In the genomic region with DNA sequence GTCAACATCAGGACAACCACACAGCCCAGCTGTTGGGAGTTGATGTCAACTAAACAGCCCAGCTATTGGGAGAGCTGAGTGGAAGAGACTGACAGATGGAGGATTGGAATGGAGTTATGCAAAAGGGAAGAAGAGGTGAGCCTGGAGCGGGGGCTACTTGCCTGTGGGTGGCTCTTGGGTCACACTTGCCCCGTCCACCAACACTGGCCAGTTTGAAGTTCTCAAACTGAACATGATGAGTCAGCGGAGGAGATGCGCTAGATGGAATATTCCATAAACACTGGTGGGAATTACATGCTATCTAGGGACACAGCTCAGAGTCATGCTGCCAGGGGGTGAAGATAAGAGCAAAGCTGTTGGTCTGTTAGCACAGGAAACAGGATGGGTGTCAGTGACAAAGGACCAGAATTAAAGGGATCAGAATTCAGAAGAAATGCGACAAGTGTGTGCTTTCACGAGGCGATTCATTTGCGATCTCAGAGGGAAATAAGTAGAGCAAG, we compare ENCODE assay signal across 1 cellular context.
TF ChIP-seq lines count a peak whose summit lies in the region.

No MANE protein-coding gene starts in this region.

TF ChIP-seq in K562, 482 proteins besides CTCF, POLR2A, EP300 and RAD21 (continued from another document and continues in another):
- TF ChIP-seq NONO (IDR thresholded peaks at IDR 0.05; ENCODE audit: low read depth in 2 of 2, low read length in 1 of 2), result 0 out of 4 replicates have a peak, but pooled peaks of 1 of the 2 experiments have one; percentile 63
- no peak for TF ChIP-seq LARP7 (IDR thresholded peaks at IDR 0.05)
- TF ChIP-seq, protein P1, sequence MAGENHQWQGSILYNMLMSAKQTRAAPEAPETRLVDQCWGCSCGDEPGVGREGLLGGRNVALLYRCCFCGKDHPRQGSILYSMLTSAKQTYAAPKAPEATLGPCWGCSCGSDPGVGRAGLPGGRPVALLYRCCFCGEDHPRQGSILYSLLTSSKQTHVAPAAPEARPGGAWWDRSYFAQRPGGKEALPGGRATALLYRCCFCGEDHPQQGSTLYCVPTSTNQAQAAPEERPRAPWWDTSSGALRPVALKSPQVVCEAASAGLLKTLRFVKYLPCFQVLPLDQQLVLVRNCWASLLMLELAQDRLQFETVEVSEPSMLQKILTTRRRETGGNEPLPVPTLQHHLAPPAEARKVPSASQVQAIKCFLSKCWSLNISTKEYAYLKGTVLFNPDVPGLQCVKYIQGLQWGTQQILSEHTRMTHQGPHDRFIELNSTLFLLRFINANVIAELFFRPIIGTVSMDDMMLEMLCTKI (IDR thresholded peaks at IDR 0.05; ENCODE audit: partially characterized antibody), result no peak
- TF ChIP-seq SPI1 (IDR thresholded peaks at IDR 0.05; ENCODE audit: borderline replicate concordance, low read depth, low read length), result no peak
- no peak for TF ChIP-seq TEAD2 (tag; IDR thresholded peaks at IDR 0.05)
- TF ChIP-seq MYNN (IDR thresholded peaks at IDR 0.05), result peak; percentile 71; the same call in 1 of the 2 replicates
- TF ChIP-seq MYNN (CRISPR knock-in tag; IDR thresholded peaks at IDR 0.05), result no peak
- TF ChIP-seq, protein P2, sequence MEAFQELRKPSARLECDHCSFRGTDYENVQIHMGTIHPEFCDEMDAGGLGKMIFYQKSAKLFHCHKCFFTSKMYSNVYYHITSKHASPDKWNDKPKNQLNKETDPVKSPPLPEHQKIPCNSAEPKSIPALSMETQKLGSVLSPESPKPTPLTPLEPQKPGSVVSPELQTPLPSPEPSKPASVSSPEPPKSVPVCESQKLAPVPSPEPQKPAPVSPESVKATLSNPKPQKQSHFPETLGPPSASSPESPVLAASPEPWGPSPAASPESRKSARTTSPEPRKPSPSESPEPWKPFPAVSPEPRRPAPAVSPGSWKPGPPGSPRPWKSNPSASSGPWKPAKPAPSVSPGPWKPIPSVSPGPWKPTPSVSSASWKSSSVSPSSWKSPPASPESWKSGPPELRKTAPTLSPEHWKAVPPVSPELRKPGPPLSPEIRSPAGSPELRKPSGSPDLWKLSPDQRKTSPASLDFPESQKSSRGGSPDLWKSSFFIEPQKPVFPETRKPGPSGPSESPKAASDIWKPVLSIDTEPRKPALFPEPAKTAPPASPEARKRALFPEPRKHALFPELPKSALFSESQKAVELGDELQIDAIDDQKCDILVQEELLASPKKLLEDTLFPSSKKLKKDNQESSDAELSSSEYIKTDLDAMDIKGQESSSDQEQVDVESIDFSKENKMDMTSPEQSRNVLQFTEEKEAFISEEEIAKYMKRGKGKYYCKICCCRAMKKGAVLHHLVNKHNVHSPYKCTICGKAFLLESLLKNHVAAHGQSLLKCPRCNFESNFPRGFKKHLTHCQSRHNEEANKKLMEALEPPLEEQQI (IDR thresholded peaks at IDR 0.05), result peak; percentile 82
- no peak for TF ChIP-seq ZNF224 (CRISPR knock-in tag; IDR thresholded peaks at IDR 0.05)
- TF ChIP-seq, protein P3, sequence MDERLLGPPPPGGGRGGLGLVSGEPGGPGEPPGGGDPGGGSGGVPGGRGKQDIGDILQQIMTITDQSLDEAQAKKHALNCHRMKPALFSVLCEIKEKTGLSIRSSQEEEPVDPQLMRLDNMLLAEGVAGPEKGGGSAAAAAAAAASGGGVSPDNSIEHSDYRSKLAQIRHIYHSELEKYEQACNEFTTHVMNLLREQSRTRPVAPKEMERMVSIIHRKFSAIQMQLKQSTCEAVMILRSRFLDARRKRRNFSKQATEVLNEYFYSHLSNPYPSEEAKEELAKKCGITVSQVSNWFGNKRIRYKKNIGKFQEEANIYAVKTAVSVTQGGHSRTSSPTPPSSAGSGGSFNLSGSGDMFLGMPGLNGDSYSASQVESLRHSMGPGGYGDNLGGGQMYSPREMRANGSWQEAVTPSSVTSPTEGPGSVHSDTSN (CRISPR knock-in tag; IDR thresholded peaks at IDR 0.05; ENCODE audit: low read depth), result no peak
- TF ChIP-seq, protein P3 (tag; conservative IDR thresholded peaks at IDR 0.05; ENCODE audit: low read depth), result peak; percentile 54; the same call in 1 of the 2 replicates
- TF ChIP-seq JUN (IDR thresholded peaks at IDR 0.05; ENCODE audit: borderline replicate concordance, low read depth, low read length), result peak; percentile 81
- no peak for TF ChIP-seq JUN (CRISPR knock-in tag; IDR thresholded peaks at IDR 0.05; ENCODE audit: borderline replicate concordance)
- no peak for TF ChIP-seq KAT2B (IDR thresholded peaks at IDR 0.05; ENCODE audit: low read depth, low read length)
- TF ChIP-seq, protein P4, sequence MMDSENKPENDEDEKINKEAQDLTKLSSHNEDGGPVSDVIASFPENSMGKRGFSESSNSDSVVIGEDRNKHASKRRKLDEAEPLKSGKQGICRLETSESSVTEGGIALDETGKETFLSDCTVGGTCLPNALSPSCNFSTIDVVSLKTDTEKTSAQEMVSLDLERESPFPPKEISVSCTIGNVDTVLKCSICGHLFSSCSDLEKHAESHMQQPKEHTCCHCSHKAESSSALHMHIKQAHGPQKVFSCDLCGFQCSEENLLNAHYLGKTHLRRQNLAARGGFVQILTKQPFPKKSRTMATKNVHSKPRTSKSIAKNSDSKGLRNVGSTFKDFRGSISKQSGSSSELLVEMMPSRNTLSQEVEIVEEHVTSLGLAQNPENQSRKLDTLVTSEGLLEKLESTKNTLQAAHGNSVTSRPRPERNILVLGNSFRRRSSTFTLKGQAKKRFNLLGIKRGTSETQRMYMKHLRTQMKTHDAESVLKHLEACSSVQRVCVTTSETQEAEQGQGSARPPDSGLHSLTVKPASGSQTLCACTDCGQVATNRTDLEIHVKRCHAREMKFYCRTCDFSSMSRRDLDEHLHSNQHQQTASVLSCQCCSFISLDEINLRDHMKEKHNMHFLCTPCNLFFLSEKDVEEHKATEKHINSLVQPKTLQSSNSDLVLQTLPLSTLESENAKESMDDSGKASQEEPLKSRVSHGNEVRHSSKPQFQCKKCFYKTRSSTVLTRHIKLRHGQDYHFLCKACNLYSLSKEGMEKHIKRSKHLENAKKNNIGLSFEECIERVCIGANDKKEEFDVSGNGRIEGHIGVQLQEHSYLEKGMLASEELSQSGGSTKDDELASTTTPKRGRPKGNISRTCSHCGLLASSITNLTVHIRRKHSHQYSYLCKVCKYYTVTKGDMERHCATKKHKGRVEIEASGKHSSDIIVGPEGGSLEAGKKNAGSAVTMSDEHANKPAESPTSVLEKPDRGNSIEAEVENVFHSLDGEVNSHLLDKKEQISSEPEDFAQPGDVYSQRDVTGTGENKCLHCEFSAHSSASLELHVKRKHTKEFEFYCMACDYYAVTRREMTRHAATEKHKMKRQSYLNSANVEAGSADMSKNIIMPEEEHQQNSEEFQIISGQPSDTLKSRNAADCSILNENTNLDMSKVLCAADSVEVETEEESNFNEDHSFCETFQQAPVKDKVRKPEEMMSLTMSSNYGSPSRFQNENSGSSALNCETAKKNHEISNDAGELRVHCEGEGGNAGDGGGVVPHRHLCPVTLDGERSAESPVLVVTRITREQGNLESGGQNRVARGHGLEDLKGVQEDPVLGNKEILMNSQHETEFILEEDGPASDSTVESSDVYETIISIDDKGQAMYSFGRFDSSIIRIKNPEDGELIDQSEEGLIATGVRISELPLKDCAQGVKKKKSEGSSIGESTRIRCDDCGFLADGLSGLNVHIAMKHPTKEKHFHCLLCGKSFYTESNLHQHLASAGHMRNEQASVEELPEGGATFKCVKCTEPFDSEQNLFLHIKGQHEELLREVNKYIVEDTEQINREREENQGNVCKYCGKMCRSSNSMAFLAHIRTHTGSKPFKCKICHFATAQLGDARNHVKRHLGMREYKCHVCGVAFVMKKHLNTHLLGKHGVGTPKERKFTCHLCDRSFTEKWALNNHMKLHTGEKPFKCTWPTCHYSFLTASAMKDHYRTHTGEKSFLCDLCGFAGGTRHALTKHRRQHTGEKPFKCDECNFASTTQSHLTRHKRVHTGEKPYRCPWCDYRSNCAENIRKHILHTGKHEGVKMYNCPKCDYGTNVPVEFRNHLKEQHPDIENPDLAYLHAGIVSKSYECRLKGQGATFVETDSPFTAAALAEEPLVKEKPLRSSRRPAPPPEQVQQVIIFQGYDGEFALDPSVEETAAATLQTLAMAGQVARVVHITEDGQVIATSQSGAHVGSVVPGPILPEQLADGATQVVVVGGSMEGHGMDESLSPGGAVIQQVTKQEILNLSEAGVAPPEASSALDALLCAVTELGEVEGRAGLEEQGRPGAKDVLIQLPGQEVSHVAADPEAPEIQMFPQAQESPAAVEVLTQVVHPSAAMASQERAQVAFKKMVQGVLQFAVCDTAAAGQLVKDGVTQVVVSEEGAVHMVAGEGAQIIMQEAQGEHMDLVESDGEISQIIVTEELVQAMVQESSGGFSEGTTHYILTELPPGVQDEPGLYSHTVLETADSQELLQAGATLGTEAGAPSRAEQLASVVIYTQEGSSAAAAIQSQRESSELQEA (IDR thresholded peaks at IDR 0.05; ENCODE audit: low read depth), result no peak
- TF ChIP-seq PTBP1 (IDR thresholded peaks at IDR 0.05; ENCODE audit: low read depth, low read length), result no peak
- TF ChIP-seq BHLHE40 (IDR thresholded peaks at IDR 0.05; ENCODE audit: low read length), result peak; percentile 73
- TF ChIP-seq TRIM24 (IDR thresholded peaks at IDR 0.05), result peak; percentile 91 to 94
- peak; percentile 58 for TF ChIP-seq DACH1 (IDR thresholded peaks at IDR 0.05; ENCODE audit: partially characterized antibody)
- TF ChIP-seq BRD9 (IDR thresholded peaks at IDR 0.05; ENCODE audit: low read depth, partially characterized antibody), result peak; percentile 90
- peak; percentile 75 for TF ChIP-seq ZEB2 (IDR thresholded peaks at IDR 0.05)
- TF ChIP-seq ZNF583 (CRISPR knock-in tag; IDR thresholded peaks at IDR 0.05), result 0 out of 2 replicates have a peak, but pooled peaks have one; percentile 56
- TF ChIP-seq, protein P5, sequence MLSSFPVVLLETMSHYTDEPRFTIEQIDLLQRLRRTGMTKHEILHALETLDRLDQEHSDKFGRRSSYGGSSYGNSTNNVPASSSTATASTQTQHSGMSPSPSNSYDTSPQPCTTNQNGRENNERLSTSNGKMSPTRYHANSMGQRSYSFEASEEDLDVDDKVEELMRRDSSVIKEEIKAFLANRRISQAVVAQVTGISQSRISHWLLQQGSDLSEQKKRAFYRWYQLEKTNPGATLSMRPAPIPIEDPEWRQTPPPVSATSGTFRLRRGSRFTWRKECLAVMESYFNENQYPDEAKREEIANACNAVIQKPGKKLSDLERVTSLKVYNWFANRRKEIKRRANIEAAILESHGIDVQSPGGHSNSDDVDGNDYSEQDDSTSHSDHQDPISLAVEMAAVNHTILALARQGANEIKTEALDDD (IDR thresholded peaks at IDR 0.05), result no peak; the same call in 1 of the 2 replicates
- TF ChIP-seq NR2C2 (CRISPR knock-in tag; IDR thresholded peaks at IDR 0.05), result no peak
- no peak for TF ChIP-seq NR2C2 (tag; IDR thresholded peaks at IDR 0.05)
- no peak for TF ChIP-seq ZNF165 (CRISPR knock-in tag; IDR thresholded peaks at IDR 0.05; ENCODE audit: borderline replicate concordance)
- TF ChIP-seq SREBF2 (CRISPR knock-in tag; IDR thresholded peaks at IDR 0.05), result no peak
- TF ChIP-seq, protein P6, sequence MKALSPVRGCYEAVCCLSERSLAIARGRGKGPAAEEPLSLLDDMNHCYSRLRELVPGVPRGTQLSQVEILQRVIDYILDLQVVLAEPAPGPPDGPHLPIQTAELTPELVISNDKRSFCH (CRISPR knock-in tag; IDR thresholded peaks at IDR 0.05), result no peak
- TF ChIP-seq, protein P6 (tag; IDR thresholded peaks at IDR 0.05), result peak; percentile 82
- TF ChIP-seq, protein P7, sequence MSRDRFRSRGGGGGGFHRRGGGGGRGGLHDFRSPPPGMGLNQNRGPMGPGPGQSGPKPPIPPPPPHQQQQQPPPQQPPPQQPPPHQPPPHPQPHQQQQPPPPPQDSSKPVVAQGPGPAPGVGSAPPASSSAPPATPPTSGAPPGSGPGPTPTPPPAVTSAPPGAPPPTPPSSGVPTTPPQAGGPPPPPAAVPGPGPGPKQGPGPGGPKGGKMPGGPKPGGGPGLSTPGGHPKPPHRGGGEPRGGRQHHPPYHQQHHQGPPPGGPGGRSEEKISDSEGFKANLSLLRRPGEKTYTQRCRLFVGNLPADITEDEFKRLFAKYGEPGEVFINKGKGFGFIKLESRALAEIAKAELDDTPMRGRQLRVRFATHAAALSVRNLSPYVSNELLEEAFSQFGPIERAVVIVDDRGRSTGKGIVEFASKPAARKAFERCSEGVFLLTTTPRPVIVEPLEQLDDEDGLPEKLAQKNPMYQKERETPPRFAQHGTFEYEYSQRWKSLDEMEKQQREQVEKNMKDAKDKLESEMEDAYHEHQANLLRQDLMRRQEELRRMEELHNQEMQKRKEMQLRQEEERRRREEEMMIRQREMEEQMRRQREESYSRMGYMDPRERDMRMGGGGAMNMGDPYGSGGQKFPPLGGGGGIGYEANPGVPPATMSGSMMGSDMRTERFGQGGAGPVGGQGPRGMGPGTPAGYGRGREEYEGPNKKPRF (IDR thresholded peaks at IDR 0.05; ENCODE audit: low read depth, low read length), result no peak
- no peak for TF ChIP-seq YBX1 (IDR thresholded peaks at IDR 0.05)
- no peak for TF ChIP-seq RBM15 (IDR thresholded peaks at IDR 0.05; ENCODE audit: insufficient read depth, low read length)
- TF ChIP-seq, protein P8, sequence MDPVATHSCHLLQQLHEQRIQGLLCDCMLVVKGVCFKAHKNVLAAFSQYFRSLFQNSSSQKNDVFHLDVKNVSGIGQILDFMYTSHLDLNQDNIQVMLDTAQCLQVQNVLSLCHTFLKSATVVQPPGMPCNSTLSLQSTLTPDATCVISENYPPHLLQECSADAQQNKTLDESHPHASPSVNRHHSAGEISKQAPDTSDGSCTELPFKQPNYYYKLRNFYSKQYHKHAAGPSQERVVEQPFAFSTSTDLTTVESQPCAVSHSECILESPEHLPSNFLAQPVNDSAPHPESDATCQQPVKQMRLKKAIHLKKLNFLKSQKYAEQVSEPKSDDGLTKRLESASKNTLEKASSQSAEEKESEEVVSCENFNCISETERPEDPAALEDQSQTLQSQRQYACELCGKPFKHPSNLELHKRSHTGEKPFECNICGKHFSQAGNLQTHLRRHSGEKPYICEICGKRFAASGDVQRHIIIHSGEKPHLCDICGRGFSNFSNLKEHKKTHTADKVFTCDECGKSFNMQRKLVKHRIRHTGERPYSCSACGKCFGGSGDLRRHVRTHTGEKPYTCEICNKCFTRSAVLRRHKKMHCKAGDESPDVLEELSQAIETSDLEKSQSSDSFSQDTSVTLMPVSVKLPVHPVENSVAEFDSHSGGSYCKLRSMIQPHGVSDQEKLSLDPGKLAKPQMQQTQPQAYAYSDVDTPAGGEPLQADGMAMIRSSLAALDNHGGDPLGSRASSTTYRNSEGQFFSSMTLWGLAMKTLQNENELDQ (CRISPR knock-in tag; IDR thresholded peaks at IDR 0.05; ENCODE audit: borderline replicate concordance), result no peak
- no peak for TF ChIP-seq SMARCA5 (IDR thresholded peaks at IDR 0.05)
- 0 out of 2 replicates have a peak, but pooled peaks have one; percentile 11 for TF ChIP-seq ZNF384 (IDR thresholded peaks at IDR 0.05; ENCODE audit: low read depth, low read length)
- TF ChIP-seq ZNF311 (CRISPR knock-in tag; IDR thresholded peaks at IDR 0.05), result no peak; the same call in 1 of the 2 replicates
- peak in 1 of 2 experiments; percentile 82; a peak in 2 of 3 replicates for TF ChIP-seq CBX3 (IDR thresholded peaks at IDR 0.05; ENCODE audit: borderline replicate concordance in 1 of 2, low read length in 2 of 2)
- no peak for TF ChIP-seq ZNF41 (CRISPR knock-in tag; conservative IDR thresholded peaks at IDR 0.05)
- TF ChIP-seq SMARCA4 (IDR thresholded peaks at IDR 0.05), result peak; percentile 98
